Comparison of ENCODE assay signal across 2 cellular contexts in genomic region chr2:6078414-6078813, GRCh38.
TF ChIP-seq lines count a peak whose summit lies in the region.

No MANE protein-coding gene starts in this region.

TF ChIP-seq in liver, 16 proteins besides CTCF, POLR2A, EP300 and RAD21 (continued from another document):
- TF ChIP-seq REST (IDR thresholded peaks at IDR 0.05): peak; percentile 88

TF ChIP-seq in GM12878, 131 proteins besides CTCF, POLR2A, EP300 and RAD21 (continued from another document):
- TF ChIP-seq NFIC (IDR thresholded peaks at IDR 0.05; ENCODE audit: low read depth, low read length) (0 out of 2 replicates have a peak, but pooled peaks have one; percentile 27), MEF2A (IDR thresholded peaks at IDR 0.05; ENCODE audit: insufficient read depth, low read depth, low read length) (0 out of 2 replicates have a peak, but pooled peaks have one; percentile 24), LARP7 (IDR thresholded peaks at IDR 0.05) (no peak)
